ENCODE assay signal across 8 cellular contexts in genomic region chr11:795638-796564, GRCh38. TPM values are rescaled to one million over a fixed set of nuclear protein-coding genes. Genes with fewer than 3 reads are reported as not detected.
DNase-seq lines count a peak whose midpoint lies in the region; ATAC-seq and TF ChIP-seq lines count a peak whose summit lies in the region.

No MANE protein-coding gene starts in this region.

- no peaks in the 10 kb centered on the region for H3K27me3 Mint-ChIP-seq in osteocyte (ENCODE audit: unreplicated experiment)

- H3K4me1 Mint-ChIP-seq in osteocyte (ENCODE audit: unreplicated experiment), result peaks cover 19% of the 10 kb centered on the region

- H3K36me3 ChIP-seq in tibial artery, result peaks cover 0 to 47% (median 5%) of the 10 kb centered on the region in 3 donors

- peak; percentile 53 for ATAC-seq in foreskin keratinocyte

- no peak for TF ChIP-seq CTCF in RWPE1 (conservative IDR thresholded peaks at IDR 0.05; ENCODE audit: low read depth)
- no peak for TF ChIP-seq CTCF in foreskin keratinocyte (conservative IDR thresholded peaks at IDR 0.05)
- TF ChIP-seq CTCF in osteocyte (IDR thresholded peaks at IDR 0.05), result no peak
- no peak for TF ChIP-seq CTCF in tibial artery (IDR thresholded peaks at IDR 0.05)

- H3K27ac Mint-ChIP-seq in osteocyte (ENCODE audit: unreplicated experiment), result peak overlapping the region; percentile 89

- peak overlapping the region; percentile 79 for H3K4me3 Mint-ChIP-seq in osteocyte (ENCODE audit: unreplicated experiment)

- H3K9me3 Mint-ChIP-seq in osteocyte (ENCODE audit: unreplicated experiment), result no peaks in the 10 kb centered on the region

- H3K27ac ChIP-seq in RWPE1 (peak overlapping the region; percentile 96), foreskin keratinocyte (peak overlapping the region; percentile 75), tibial artery (peak overlapping the region; percentile 71 to 85)

- POLR2A ChIA-PET in RWPE1 (lab: Yijun Ruan, JAX; ENCODE audit: low non-redundant PET), result no interaction called here

- intact Hi-C loops in tibial artery (cut with DNase I; ENCODE audit: low total_unique reads), result no loop called here

- DNase-seq in Daoy (ENCODE audit: low read depth) (peak; percentile 96), HK-2 (ENCODE audit: unreplicated experiment) (peak; percentile 90), RWPE1 (ENCODE audit: low spot score) (peak; percentile 83), foreskin keratinocyte (peak in 1 of 2 donors; percentile 66), osteocyte (ENCODE audit: extremely low spot score, unreplicated experiment) (peak; percentile 89), tibial artery (peak; percentile 82 to 89), cerebellar nuclear complex (lab: John Stamatoyannopoulos, UW) (no peak)
- DNase-seq in activated effector memory CD4-positive, alpha-beta T cell treated with Interleukin-2 at 50 U/mL for 16 hours, result peak; percentile 69

- no peaks in the 10 kb centered on the region for H3K9me3 ChIP-seq in tibial artery

- H3K36me3 Mint-ChIP-seq in osteocyte (ENCODE audit: unreplicated experiment), result no peaks in the 10 kb centered on the region

- H3K27me3 ChIP-seq in foreskin keratinocyte (no peaks in the 10 kb centered on the region), tibial artery (peaks cover 0 to under 1% of the 10 kb centered on the region in 2 donors)

- H3K4me3 ChIP-seq in tibial artery, result peak overlapping the region; percentile 68 to 88

- CTCF ChIA-PET in RWPE1 (lab: Yijun Ruan, JAX), result interaction anchor here (0.6 to 1.3 kb wide), 2 partner anchors 12 to 72 kb away, joined by 3 read pairs; no protein-coding TSS in a partner anchor

- no peaks in the 10 kb centered on the region for H3K4me1 ChIP-seq in foreskin keratinocyte
- peaks cover 0 to 36% (median 24%) of the 10 kb centered on the region in 4 donors for H3K4me1 ChIP-seq in tibial artery

RNA-seq across cellular contexts. Expression of gene SLC25A22, which starts 2.2 kb away (rescaled TPM):
- 11.8 and 14.1 TPM in 2 replicates for total RNA-seq in Daoy (2014; rRNA removed; shearing (Covaris generic))
- total RNA-seq in foreskin keratinocyte (24.1 and 24.5 TPM in 2 replicates), osteocyte (18.7 and 19.7 TPM in 2 replicates)
- 24.8 and 26.0 TPM in 2 replicates for polyA plus RNA-seq in foreskin keratinocyte

RNA-seq across cellular contexts. Expression of gene CEND1, which starts 6.0 kb away (rescaled TPM):
- 0.51 and 1.2 TPM in 2 replicates for total RNA-seq in Daoy (2014; rRNA removed; shearing (Covaris generic))
- not detected in 2 replicates for total RNA-seq in foreskin keratinocyte
- polyA plus RNA-seq in foreskin keratinocyte, result 0.04 TPM in 1 of 2 replicates, not detected in the other
- 0.21 and 0.27 TPM in 2 replicates for total RNA-seq in osteocyte

RNA-seq across cellular contexts. Expression of gene PIDD1, which starts 9.1 kb away (rescaled TPM):
- 3.5 and 10.4 TPM in 2 replicates for total RNA-seq in Daoy (2014; rRNA removed; shearing (Covaris generic))
- 6.6 and 6.8 TPM in 2 replicates for total RNA-seq in foreskin keratinocyte
- 9.3 and 10.2 TPM in 2 replicates for polyA plus RNA-seq in foreskin keratinocyte
- total RNA-seq in osteocyte, result 13.4 and 15.6 TPM in 2 replicates

RNA-seq across cellular contexts. Expression of gene RPLP2, which starts 13.9 kb away (rescaled TPM):
- 693 and 756 TPM in 2 replicates for total RNA-seq in Daoy (2014; rRNA removed; shearing (Covaris generic))
- total RNA-seq in foreskin keratinocyte (1,720 and 1,859 TPM in 2 replicates), osteocyte (1,500 and 1,514 TPM in 2 replicates)
- polyA plus RNA-seq in foreskin keratinocyte, result 1,939 and 2,010 TPM in 2 replicates

RNA-seq across cellular contexts. Expression of gene GATD1, which starts 18.6 kb away (rescaled TPM):
- total RNA-seq in Daoy (2014; rRNA removed; shearing (Covaris generic)), result 17.3 and 18.4 TPM in 2 replicates
- 37.0 and 37.9 TPM in 2 replicates for total RNA-seq in foreskin keratinocyte
- polyA plus RNA-seq in foreskin keratinocyte, result 24.7 and 24.9 TPM in 2 replicates
- total RNA-seq in osteocyte, result 79.1 and 84.4 TPM in 2 replicates

Comparison
In these comparisons a context has a peak if more than half of its experiments do, and no peak if none do; other contexts are left out.
1. DNase-seq: peak in Daoy (single experiment), HK-2 (single experiment), RWPE1 (single experiment), activated effector memory CD4-positive, alpha-beta T cell treated with Interleukin-2 at 50 U/mL for 16 hours (single experiment), osteocyte (single experiment) and tibial artery (2 of 2); none in cerebellar nuclear complex (0 of 2).
2. Peak in every context shown above with its lines, with median percentiles within 50 percentile points of each other: H3K27ac ChIP-seq.